In genomic region chr1:10625076-10625475, GRCh38 we compare ENCODE assay signal across 17 cellular contexts.
"Had no signal": no experiment of that assay in that cellular context is flagged by ENCODE, and none has a peak within 500 bp of the region (broad histone marks: within the 10 kb centered on the region; RNA-seq: fewer than 3 reads in every experiment).

No MANE protein-coding gene starts in this region.

- H3K4me1 Mint-ChIP-seq: activated CD4-positive, alpha-beta T cell treated with anti-CD3 and anti-CD28 coated beads for 36 hours; naive B cell; neural crest cell; stimulated activated memory B cell treated with anti-CD40 and anti-IgM and Interleukin-4, amounts not matched to agents 10 μg/mL and 1 μg/mL and 100 μg/mL, for 72 hours had no signal

- H3K27me3 Mint-ChIP-seq: activated CD4-positive, alpha-beta T cell treated with anti-CD3 and anti-CD28 coated beads for 36 hours; naive B cell; stimulated activated memory B cell treated with anti-CD40 and anti-IgM and Interleukin-4, amounts not matched to agents 10 μg/mL and 1 μg/mL and 100 μg/mL, for 72 hours had no signal

- H3K4me3 Mint-ChIP-seq: activated CD4-positive, alpha-beta T cell treated with anti-CD3 and anti-CD28 coated beads for 36 hours; brain; naive B cell; neural crest cell; stimulated activated memory B cell treated with anti-CD40 and anti-IgM and Interleukin-4, amounts not matched to agents 10 μg/mL and 1 μg/mL and 100 μg/mL, for 72 hours had no signal

- H3K9me3 Mint-ChIP-seq: brain; naive B cell; neural crest cell; stimulated activated memory B cell treated with anti-CD40 and anti-IgM and Interleukin-4, amounts not matched to agents 10 μg/mL and 1 μg/mL and 100 μg/mL, for 72 hours had no signal

- H3K27me3 ChIP-seq: colonic mucosa, right lobe of liver had no signal

- H3K9me3 ChIP-seq: colonic mucosa, mucosa of descending colon, right lobe of liver, thoracic aorta had no signal

- H3K4me3 ChIP-seq: colonic mucosa, mucosa of descending colon, right lobe of liver, thoracic aorta had no signal

- DNase-seq: activated CD4-positive, alpha-beta T cell treated with anti-CD3 and anti-CD28 coated beads for 36 hours; activated CD4-positive, alpha-beta T cell treated with anti-CD3 and anti-CD28 coated beads, Interleukin-2, amount 50 U/mL, for 48 hours; central memory CD4-positive, alpha-beta T cell; colonic mucosa; erythroblast; head of caudate nucleus; mesenchymal stem cell; mucosa of descending colon; naive B cell; stimulated activated CD4-positive, alpha-beta T cell treated with anti-CD3 and anti-CD28 coated beads, Interleukin-4, amount 100 ng/mL, for 4 hours; SW 1271; T-helper 2 cell had no signal

- ATAC-seq: activated CD4-positive, alpha-beta T cell treated with anti-CD3 and anti-CD28 coated beads for 36 hours; mucosa of descending colon; stimulated activated memory B cell treated with anti-CD40 and anti-IgM and Interleukin-4, amounts not matched to agents 10 μg/mL and 1 μg/mL and 100 μg/mL, for 72 hours had no signal

- H3K4me1 ChIP-seq: colonic mucosa had no signal

- H3K27ac ChIP-seq: colonic mucosa, right lobe of liver had no signal

- H3K36me3 ChIP-seq: colonic mucosa, right lobe of liver had no signal

- H3K27ac Mint-ChIP-seq: activated CD4-positive, alpha-beta T cell treated with anti-CD3 and anti-CD28 coated beads for 36 hours; stimulated activated memory B cell treated with anti-CD40 and anti-IgM and Interleukin-4, amounts not matched to agents 10 μg/mL and 1 μg/mL and 100 μg/mL, for 72 hours had no signal

- H3K36me3 Mint-ChIP-seq: naive B cell had no signal
